Comparison of ENCODE assay signal across 21 cellular contexts in the genomic region with DNA sequence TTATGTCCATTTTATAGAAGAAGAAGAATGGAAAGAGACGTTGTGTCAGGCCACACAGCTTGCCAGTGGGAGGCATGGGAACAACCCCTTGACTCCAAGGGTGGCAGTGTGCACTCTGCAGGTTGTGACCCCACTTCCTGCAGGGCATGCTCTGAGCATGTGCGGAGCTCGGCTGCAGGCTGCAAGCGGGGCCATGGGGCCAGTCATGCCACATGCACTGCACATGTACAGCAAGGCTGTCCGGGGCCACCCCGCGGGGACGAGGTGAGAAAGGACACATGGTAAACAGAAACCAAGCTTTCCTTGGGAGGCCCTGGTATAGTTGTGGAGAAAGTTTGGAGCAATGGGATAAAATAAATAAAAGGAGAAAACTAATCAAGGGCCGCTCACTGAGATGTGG. TPM values are rescaled to one million over a fixed set of nuclear protein-coding genes. Genes with fewer than 3 reads are reported as not detected.
A peak's percentile ranks its signal among the peaks of the same experiment; 100 is the strongest.
DNase-seq lines count a peak whose midpoint lies in the region; ATAC-seq and TF ChIP-seq lines count a peak whose summit lies in the region.
"Had no signal": no experiment of that assay in that cellular context is flagged by ENCODE, and none has a peak within 500 bp of the region (broad histone marks: within the 10 kb centered on the region; RNA-seq: fewer than 3 reads in every experiment).

No MANE protein-coding gene starts in this region.

- no peaks in the 10 kb centered on the region for H3K9me3 Mint-ChIP-seq in activated naive CD4-positive, alpha-beta T cell treated with anti-CD3 and anti-CD28 coated beads, Interleukin-2, amount 50 U/mL, for 24 hours
- peaks cover 0 to 1% (median 0%) of the 10 kb centered on the region in 3 donors for H3K9me3 Mint-ChIP-seq in IgD-negative memory B cell
- no peaks in the 10 kb centered on the region for H3K9me3 Mint-ChIP-seq in stimulated activated memory B cell treated with anti-CD40 and anti-IgM and Interleukin-4, amounts not matched to agents 10 μg/mL and 1 μg/mL and 100 μg/mL, for 72 hours
- H3K9me3 Mint-ChIP-seq: CD4-positive, CD25-positive, alpha-beta regulatory T cell; GM23338 had no signal

- H3K4me3 Mint-ChIP-seq in activated naive CD4-positive, alpha-beta T cell treated with anti-CD3 and anti-CD28 coated beads, Interleukin-2, amount 50 U/mL, for 24 hours = no peak overlapping the region
- H3K4me3 Mint-ChIP-seq in IgD-negative memory B cell = peak overlapping the region in 3 of 4 donors; percentile 34 to 94 (median 90)
- no peak overlapping the region for H3K4me3 Mint-ChIP-seq in stimulated activated memory B cell treated with anti-CD40 and anti-IgM and Interleukin-4, amounts not matched to agents 10 μg/mL and 1 μg/mL and 100 μg/mL, for 72 hours
- H3K4me3 Mint-ChIP-seq: GM23338 had no signal

- H3K36me3 Mint-ChIP-seq in activated naive CD4-positive, alpha-beta T cell treated with anti-CD3 and anti-CD28 coated beads, Interleukin-2, amount 50 U/mL, for 24 hours = peaks cover 30% of the 10 kb centered on the region
- peaks cover 19% of the 10 kb centered on the region for H3K36me3 Mint-ChIP-seq in IgD-negative memory B cell
- H3K36me3 Mint-ChIP-seq in stimulated activated memory B cell treated with anti-CD40 and anti-IgM and Interleukin-4, amounts not matched to agents 10 μg/mL and 1 μg/mL and 100 μg/mL, for 72 hours = peaks cover 26% of the 10 kb centered on the region

- no peak for TF ChIP-seq CTCF in BE2C (IDR thresholded peaks at IDR 0.05; ENCODE audit: low read depth, low read length)

- no peaks in the 10 kb centered on the region for H3K9me3 ChIP-seq in BE2C
- H3K9me3 ChIP-seq: HAP-1, Peyer's patch, SJCRH30 had no signal

- H3K4me1 ChIP-seq in BE2C = no peaks in the 10 kb centered on the region
- H3K4me1 ChIP-seq: HAP-1, Peyer's patch, SJCRH30 had no signal

- ATAC-seq in left lobe of liver = no peak
- ATAC-seq in stimulated activated memory B cell treated with anti-CD40 and anti-IgM and Interleukin-4, amounts not matched to agents 10 μg/mL and 1 μg/mL and 100 μg/mL, for 72 hours = no peak
- ATAC-seq: GM23338 had no signal

- H3K4me1 Mint-ChIP-seq in activated naive CD4-positive, alpha-beta T cell treated with anti-CD3 and anti-CD28 coated beads, Interleukin-2, amount 50 U/mL, for 24 hours = peaks cover 19% of the 10 kb centered on the region
- peaks cover 31 to 40% (median 36%) of the 10 kb centered on the region in 3 donors for H3K4me1 Mint-ChIP-seq in IgD-negative memory B cell
- peaks cover 54% of the 10 kb centered on the region for H3K4me1 Mint-ChIP-seq in stimulated activated memory B cell treated with anti-CD40 and anti-IgM and Interleukin-4, amounts not matched to agents 10 μg/mL and 1 μg/mL and 100 μg/mL, for 72 hours

- no peaks in the 10 kb centered on the region for H3K27me3 Mint-ChIP-seq in activated naive CD4-positive, alpha-beta T cell treated with anti-CD3 and anti-CD28 coated beads, Interleukin-2, amount 50 U/mL, for 24 hours
- no peaks in the 10 kb centered on the region for H3K27me3 Mint-ChIP-seq in IgD-negative memory B cell
- H3K27me3 Mint-ChIP-seq in stimulated activated memory B cell treated with anti-CD40 and anti-IgM and Interleukin-4, amounts not matched to agents 10 μg/mL and 1 μg/mL and 100 μg/mL, for 72 hours = no peaks in the 10 kb centered on the region
- H3K27me3 Mint-ChIP-seq: CD4-positive, CD25-positive, alpha-beta regulatory T cell had no signal

- H3K27ac Mint-ChIP-seq in activated naive CD4-positive, alpha-beta T cell treated with anti-CD3 and anti-CD28 coated beads, Interleukin-2, amount 50 U/mL, for 24 hours = peak overlapping the region; percentile 17
- peak overlapping the region in 1 of 3 donors; percentile 95 for H3K27ac Mint-ChIP-seq in IgD-negative memory B cell
- H3K27ac Mint-ChIP-seq in stimulated activated memory B cell treated with anti-CD40 and anti-IgM and Interleukin-4, amounts not matched to agents 10 μg/mL and 1 μg/mL and 100 μg/mL, for 72 hours = peak overlapping the region; percentile 78
- H3K27ac Mint-ChIP-seq: GM23338 had no signal

- H3K4me3 ChIP-seq in BE2C (ENCODE audit: low read depth, low read length) = no peak overlapping the region
- H3K4me3 ChIP-seq: GM23338, HAP-1, Peyer's patch, SJCRH30 had no signal

- no peak for DNase-seq in activated naive CD4-positive, alpha-beta T cell treated with anti-CD3 and anti-CD28 coated beads, Interleukin-2, amount 50 U/mL, for 16 hours
- peak; percentile 12 for DNase-seq in left lobe of liver (ENCODE audit: low spot score)
- no peak for DNase-seq in BE2C
- no peak for DNase-seq in putamen (ENCODE audit: low spot score)
- DNase-seq: COR-L47, DMS79, IMR-90, MV-4-11, NCI-H1105 treated with DMSO at 0.1 percent for 48 hours, NCI-H1694 treated with DMSO at 0.1 percent for 48 hours, NCI-H2081 treated with DMSO at 0.1 percent for 48 hours, NCI-H2171 treated with DMSO at 0.1 percent for 48 hours, NCI-H446, SJCRH30 had no signal

- H3K36me3 ChIP-seq in BE2C = peaks cover 7% of the 10 kb centered on the region
- H3K36me3 ChIP-seq: HAP-1, Peyer's patch, SJCRH30 had no signal

- H3K27me3 ChIP-seq in BE2C = no peaks in the 10 kb centered on the region
- H3K27me3 ChIP-seq: Peyer's patch, SJCRH30 had no signal

RNA-seq across cellular contexts. Expression of gene DNMT3A, which starts 47.4 kb away (rescaled TPM):
- polyA plus RNA-seq in IgD-negative memory B cell = 4.9 TPM
- total RNA-seq in left lobe of liver = 8.3 TPM
- polyA plus RNA-seq in BE2C (2012; ENCODE audit: insufficient read depth, insufficient read length, low read depth) = 107 TPM

Comparison
In these comparisons a context has a peak if more than half of its experiments do, and no peak if none do; other contexts are left out.
1. H3K4me3 Mint-ChIP-seq: peak in IgD-negative memory B cell (3 of 4); none in activated naive CD4-positive, alpha-beta T cell treated with anti-CD3 and anti-CD28 coated beads, Interleukin-2, amount 50 U/mL, for 24 hours (single experiment) and stimulated activated memory B cell treated with anti-CD40 and anti-IgM and Interleukin-4, amounts not matched to agents 10 μg/mL and 1 μg/mL and 100 μg/mL, for 72 hours (single experiment).